Comparison of ENCODE assay signal across 11 cellular contexts in the genomic region with DNA sequence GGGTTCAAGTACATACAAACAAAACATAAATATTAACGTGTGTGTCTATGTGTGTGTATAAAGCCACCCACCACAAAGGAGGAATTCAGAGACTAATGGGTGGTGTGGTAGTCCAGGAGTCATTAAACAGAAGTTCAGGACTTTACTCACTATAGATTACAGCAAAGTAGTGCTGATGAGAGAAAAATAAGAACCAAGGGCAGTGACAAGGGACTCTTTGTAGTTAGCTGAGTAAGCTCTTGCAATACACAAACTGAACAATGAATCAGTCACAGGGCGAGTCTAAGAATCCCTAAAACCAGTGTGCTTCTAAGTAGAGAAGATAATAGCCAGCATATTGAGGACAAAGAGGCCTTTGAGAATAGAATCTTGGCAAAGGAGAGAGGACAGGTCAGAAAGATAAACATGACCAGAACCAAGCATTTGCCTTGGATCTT.
DNase-seq lines count a peak whose midpoint lies in the region; ATAC-seq lines count a peak whose summit lies in the region.
"Had no signal": no experiment of that assay in that cellular context is flagged by ENCODE, and none has a peak within 500 bp of the region (broad histone marks: within the 10 kb centered on the region; RNA-seq: fewer than 3 reads in every experiment).

No MANE protein-coding gene starts in this region.

- H3K27ac ChIP-seq in mesodermal cell (ENCODE audit: low read depth, low read length, severe bottlenecking): peak overlapping the region; percentile 83

- peaks cover 7% of the 10 kb centered on the region for H3K4me1 ChIP-seq in mesodermal cell (ENCODE audit: control insufficient read depth, insufficient read depth, low read length, poor library complexity, severe bottlenecking)

- ATAC-seq in HG02610 (IDR thresholded peaks at IDR 0.05; ENCODE audit: unreplicated experiment): no peak

- no peaks in the 10 kb centered on the region for H3K9me3 ChIP-seq in mesodermal cell (ENCODE audit: control insufficient read depth, low read length)

- H3K4me3 ChIP-seq in mesodermal cell (ENCODE audit: extremely low read depth, insufficient read depth, low read length, poor library complexity, severe bottlenecking): no peak overlapping the region

- DNase-seq in Ammon's horn (ENCODE audit: low spot score) (peak; percentile 92), NCI-H2196 treated with DMSO at 0.1 percent for 48 hours (lab: John Stamatoyannopoulos, UW; ENCODE audit: unreplicated experiment) (peak; percentile 48), epidermal melanocyte (ENCODE audit: insufficient read length, low spot score) (peak; percentile 24)
- DNase-seq in stimulated activated CD4-positive, alpha-beta T cell treated with anti-CD3 and anti-CD28 coated beads, Interleukin-15, amount 100 ng/mL, for 24 hours: no peak
- no peak for DNase-seq in stimulated activated naive CD4-positive, alpha-beta T cell treated with Interleukin-2 at 50 U/mL for 16 hours (lab: John Stamatoyannopoulos, UW)
- no peak for DNase-seq in activated effector memory CD4-positive, alpha-beta T cell treated with anti-CD3 and anti-CD28 coated beads, Interleukin-2, amount 50 U/mL, for 16 hours
- DNase-seq: activated CD4-positive, alpha-beta T cell treated with anti-CD3 and anti-CD28 coated beads for 4 hours; KG1; stimulated activated naive CD4-positive, alpha-beta T cell had no signal

- H3K36me3 ChIP-seq in mesodermal cell (ENCODE audit: control insufficient read depth, insufficient read depth, low read length): no peaks in the 10 kb centered on the region

- 20% methylated on average over 1 of the region's 2 CpGs; no CpG with 5 or more reads in 1 of the 2 experiments for WGBS in mesodermal cell (ENCODE audit: insufficient coverage in 2 of 2), 2 experiments

Comparison
In these comparisons a context has a peak if more than half of its experiments do, and no peak if none do; other contexts are left out.
1. DNase-seq: peak in Ammon's horn (single experiment), NCI-H2196 treated with DMSO at 0.1 percent for 48 hours (single experiment) and epidermal melanocyte (single experiment); none in stimulated activated CD4-positive, alpha-beta T cell treated with anti-CD3 and anti-CD28 coated beads, Interleukin-15, amount 100 ng/mL, for 24 hours (single experiment), stimulated activated naive CD4-positive, alpha-beta T cell treated with Interleukin-2 at 50 U/mL for 16 hours (single experiment) and activated effector memory CD4-positive, alpha-beta T cell treated with anti-CD3 and anti-CD28 coated beads, Interleukin-2, amount 50 U/mL, for 16 hours (single experiment).